ENCODE assay signal across 18 cellular contexts in the genomic region with DNA sequence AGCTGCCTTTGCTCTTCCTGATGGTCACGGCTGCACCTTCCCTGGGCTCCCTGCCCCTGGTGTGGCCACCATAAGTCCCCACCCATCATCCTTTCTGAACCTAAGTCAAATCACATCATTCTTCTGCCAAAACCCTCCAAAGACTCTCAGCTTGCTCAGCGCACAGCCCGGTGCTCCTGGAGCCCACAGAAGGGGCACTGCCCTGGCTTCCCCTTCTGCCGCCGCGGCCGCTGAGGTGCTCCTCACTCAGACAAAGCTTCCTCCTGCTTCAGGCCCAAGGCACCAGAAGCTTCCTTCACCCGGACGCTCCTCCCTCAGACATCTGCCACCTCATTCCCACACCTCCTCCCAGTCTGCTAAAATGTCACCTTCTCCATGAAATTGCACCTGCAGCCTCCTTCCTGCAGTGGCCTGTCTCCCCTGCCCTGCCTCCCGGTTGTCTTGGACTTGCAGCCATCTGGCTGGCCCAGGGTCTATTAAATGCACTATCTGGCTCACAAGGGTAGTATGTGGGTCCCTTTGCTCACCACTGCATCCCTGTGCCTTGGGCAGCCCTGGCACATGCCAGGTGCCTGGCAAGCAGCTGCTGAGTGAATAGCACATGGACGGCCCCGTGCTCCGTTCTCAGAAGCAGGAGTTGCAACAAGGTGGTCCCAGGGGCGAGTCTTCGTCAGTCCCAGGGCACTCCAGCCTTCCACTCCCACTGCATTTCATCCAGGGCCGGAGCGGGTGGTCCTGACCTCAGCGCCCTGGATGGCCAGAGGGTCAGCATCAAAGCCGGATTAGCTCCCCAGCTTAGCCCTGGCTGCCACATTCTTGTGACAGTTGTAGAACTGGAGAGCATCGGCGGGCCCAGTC.
A peak's percentile ranks its signal among the peaks of the same experiment; 100 is the strongest.
DNase-seq lines count a peak whose midpoint lies in the region; ATAC-seq and TF ChIP-seq lines count a peak whose summit lies in the region.
"Had no signal": no experiment of that assay in that cellular context is flagged by ENCODE, and none has a peak within 500 bp of the region (broad histone marks: within the 10 kb centered on the region; RNA-seq: fewer than 3 reads in every experiment).

No MANE protein-coding gene starts in this region.

- TF ChIP-seq CTCF in brain (conservative IDR thresholded peaks at IDR 0.05) (no peak), spleen (IDR thresholded peaks at IDR 0.05 in 8 of 11, conservative IDR thresholded peaks at IDR 0.05 in 3 of 11) (no peak)

- H3K9me3 Mint-ChIP-seq in activated T-cell treated with anti-CD3 and anti-CD28 coated beads, Interleukin-2, amount 50 U/mL, for 72 hours = peaks cover 5% of the 10 kb centered on the region in 2 donors
- peaks cover 16 to 29% (median 21%) of the 10 kb centered on the region in 5 experiments for H3K9me3 Mint-ChIP-seq in brain
- H3K9me3 Mint-ChIP-seq in activated CD4-positive, alpha-beta T cell treated with anti-CD3 and anti-CD28 coated beads, Interleukin-2, amount 10 ng/mL, durations not matched to agents 24 days and 14 days = no peaks in the 10 kb centered on the region
- H3K9me3 Mint-ChIP-seq: activated T-helper 2 cell treated with anti-CD3 and anti-CD28 coated beads, Interferon-gamma antibody, Interleukin-2, Interleukin-4, amounts not matched to agents 10 μg/mL and 5 μg/mL and 100 μg/mL, durations not matched to agents 14 hours and 24 hours and 36 hours had no signal

- ATAC-seq in activated T-cell treated with anti-CD3 and anti-CD28 coated beads, Interleukin-2, amount 50 U/mL, for 72 hours (replicated peaks in 1 of 2) = no peak
- no peak for ATAC-seq in GM18502 (IDR thresholded peaks at IDR 0.05; ENCODE audit: poor library complexity, unreplicated experiment)
- ATAC-seq: K562; naive thymus-derived CD4-positive, alpha-beta T cell had no signal

- no peaks in the 10 kb centered on the region for H3K4me1 Mint-ChIP-seq in activated T-cell treated with anti-CD3 and anti-CD28 coated beads, Interleukin-2, amount 50 U/mL, for 72 hours (ENCODE audit: low read depth)
- peaks cover 31% of the 10 kb centered on the region for H3K4me1 Mint-ChIP-seq in brain
- peaks cover 6% of the 10 kb centered on the region for H3K4me1 Mint-ChIP-seq in activated CD4-positive, alpha-beta T cell treated with anti-CD3 and anti-CD28 coated beads, Interleukin-2, amount 10 ng/mL, durations not matched to agents 24 days and 14 days

- H3K9me3 ChIP-seq in mesenchymal stem cell (ENCODE audit: control insufficient read depth, low read length) (peaks cover 15% of the 10 kb centered on the region), spleen (peaks cover 0 to 20% (median 15%) of the 10 kb centered on the region in 8 donors)

- no peak overlapping the region for H3K4me2 ChIP-seq in mesenchymal stem cell (ENCODE audit: low read length, poor library complexity, severe bottlenecking)
- H3K4me2 ChIP-seq: BLaER1 had no signal

- H3K36me3 Mint-ChIP-seq in activated T-cell treated with anti-CD3 and anti-CD28 coated beads, Interleukin-2, amount 50 U/mL, for 72 hours (ENCODE audit: insufficient read depth in 2 of 2) = peaks cover 4 to 10% of the 10 kb centered on the region in 2 donors
- H3K36me3 Mint-ChIP-seq in brain = peaks cover 47% of the 10 kb centered on the region
- H3K36me3 Mint-ChIP-seq in activated CD4-positive, alpha-beta T cell treated with anti-CD3 and anti-CD28 coated beads, Interleukin-2, amount 10 ng/mL, durations not matched to agents 24 days and 14 days (ENCODE audit: low read depth) = no peaks in the 10 kb centered on the region

- no peak overlapping the region for H3K27ac Mint-ChIP-seq in activated T-cell treated with anti-CD3 and anti-CD28 coated beads, Interleukin-2, amount 50 U/mL, for 72 hours
- peak overlapping the region in 3 of 5 experiments; percentile 43 to 89 (median 54) for H3K27ac Mint-ChIP-seq in brain
- H3K27ac Mint-ChIP-seq in activated CD4-positive, alpha-beta T cell treated with anti-CD3 and anti-CD28 coated beads, Interleukin-2, amount 10 ng/mL, durations not matched to agents 24 days and 14 days = no peak overlapping the region
- H3K27ac Mint-ChIP-seq: activated T-helper 2 cell treated with anti-CD3 and anti-CD28 coated beads, Interferon-gamma antibody, Interleukin-2, Interleukin-4, amounts not matched to agents 10 μg/mL and 5 μg/mL and 100 μg/mL, durations not matched to agents 14 hours and 24 hours and 36 hours had no signal

- H2BK12ac ChIP-seq in mesenchymal stem cell (ENCODE audit: low read length in 2 of 2) = no peak overlapping the region

- H3K18ac ChIP-seq in mesenchymal stem cell (ENCODE audit: low read depth in 1 of 2, low read length in 2 of 2) = no peak overlapping the region

- H3K9ac ChIP-seq in mesenchymal stem cell (ENCODE audit: low read length) = no peak overlapping the region
- H3K9ac ChIP-seq: BLaER1 had no signal

- intact Hi-C loops in spleen (cut with DNase I; ENCODE audit: low total_unique reads) = loop anchor here (10.0 kb wide), 1 partner anchor 224 kb away; no protein-coding TSS in a partner anchor
- intact Hi-C loops in activated CD4-positive, alpha-beta T cell treated with anti-CD3 and anti-CD28 coated beads, Interleukin-2, amount 10 ng/mL, durations not matched to agents 24 days and 14 days (cut with micrococcal nuclease) = no loop called here

- H3K4me3 ChIP-seq in mesenchymal stem cell (ENCODE audit: insufficient read depth in 1 of 2, low read depth in 1 of 2, low read length in 2 of 2) (no peak overlapping the region), spleen (no peak overlapping the region)
- H3K4me3 ChIP-seq: BLaER1, K562 had no signal

- no peak overlapping the region for H3K4ac ChIP-seq in mesenchymal stem cell (ENCODE audit: low read depth in 1 of 2, low read length in 2 of 2)

- H4K8ac ChIP-seq in mesenchymal stem cell (ENCODE audit: low read length) = no peak overlapping the region

- peaks cover 32% of the 10 kb centered on the region for H3K27me3 Mint-ChIP-seq in activated T-cell treated with anti-CD3 and anti-CD28 coated beads, Interleukin-2, amount 50 U/mL, for 72 hours (ENCODE audit: low read depth)
- peaks cover 41% of the 10 kb centered on the region for H3K27me3 Mint-ChIP-seq in brain
- H3K27me3 Mint-ChIP-seq in activated CD4-positive, alpha-beta T cell treated with anti-CD3 and anti-CD28 coated beads, Interleukin-2, amount 10 ng/mL, durations not matched to agents 24 days and 14 days = peaks cover 55% of the 10 kb centered on the region

- H3K36me3 ChIP-seq in mesenchymal stem cell (ENCODE audit: control insufficient read depth in 1 of 2, insufficient read depth in 2 of 2, low read depth in 1 of 2, low read length in 2 of 2) = peaks cover 0 to 14% of the 10 kb centered on the region in 2 experiments
- H3K36me3 ChIP-seq in spleen = no peaks in the 10 kb centered on the region
- H3K36me3 ChIP-seq: BLaER1 had no signal

- H2BK15ac ChIP-seq in mesenchymal stem cell (ENCODE audit: low read depth, poor library complexity, severe bottlenecking) = no peak overlapping the region

- H3K23ac ChIP-seq in mesenchymal stem cell (ENCODE audit: low read length in 2 of 2) = no peak overlapping the region

- peak overlapping the region; percentile 7 for H4K91ac ChIP-seq in mesenchymal stem cell (ENCODE audit: low read length)

- no peak overlapping the region for H2AK5ac ChIP-seq in mesenchymal stem cell (ENCODE audit: low read length, severe bottlenecking)

- no peak overlapping the region for H3K14ac ChIP-seq in mesenchymal stem cell (ENCODE audit: low read length in 2 of 2)

- H2BK5ac ChIP-seq in mesenchymal stem cell (ENCODE audit: low read depth, low read length, poor library complexity, severe bottlenecking) = no peak overlapping the region

- H3K4me1 ChIP-seq in mesenchymal stem cell (ENCODE audit: control insufficient read depth, insufficient read depth, low read depth, low read length) = peaks cover 33% of the 10 kb centered on the region
- peaks cover 4 to 29% (median 16%) of the 10 kb centered on the region in 6 donors for H3K4me1 ChIP-seq in spleen
- H3K4me1 ChIP-seq: Caco-2 had no signal

- WGBS in mesenchymal stem cell = 80% methylated on average over 21 of the region's 21 CpGs
- WGBS in spleen, 5 donors = 42 to 65% (median 60%) methylated on average over 12 to 21 of the region's 21 CpGs

- peak; percentile 1 to 9 for DNase-seq in activated T-cell treated with anti-CD3 and anti-CD28 coated beads, Interleukin-2, amount 50 U/mL, for 48 hours
- DNase-seq in activated T-cell treated with anti-CD3 and anti-CD28 coated beads, Interleukin-2, amount 50 U/mL, for 72 hours = no peak
- DNase-seq in mesenchymal stem cell (no peak), spleen (peak; percentile 54), NCI-H1694 treated with DMSO at 0.1 percent for 48 hours (lab: John Stamatoyannopoulos, UW) (no peak)
- no peak for DNase-seq in activated CD4-positive, alpha-beta T cell treated with anti-CD3 and anti-CD28 coated beads, Interleukin-2, amount 10 ng/mL, durations not matched to agents 24 days and 14 days
- DNase-seq: activated CD4-positive, CD25-positive, alpha-beta regulatory T cell treated with anti-CD3 and anti-CD28 coated beads, Interleukin-2, amount 50 U/mL, for 72 hours; Caco-2; EL; GOT3; NCI-H526 treated with DMSO at 0.1 percent for 48 hours; T-helper 9 cell had no signal

- H3K27ac ChIP-seq in mesenchymal stem cell (ENCODE audit: low read length, poor library complexity, severe bottlenecking) (no peak overlapping the region), spleen (no peak overlapping the region)
- H3K27ac ChIP-seq: BLaER1 had no signal

- H2AFZ ChIP-seq in mesenchymal stem cell (ENCODE audit: low read depth, low read length) = no peak overlapping the region

- H3K79me1 ChIP-seq in mesenchymal stem cell (replicated peaks; ENCODE audit: low read length, poor library complexity, severe bottlenecking) = no peaks in the 10 kb centered on the region

- H3K4me3 Mint-ChIP-seq in activated T-cell treated with anti-CD3 and anti-CD28 coated beads, Interleukin-2, amount 50 U/mL, for 72 hours = no peak overlapping the region
- peak overlapping the region in 1 of 5 experiments; percentile 38 for H3K4me3 Mint-ChIP-seq in brain
- no peak overlapping the region for H3K4me3 Mint-ChIP-seq in activated CD4-positive, alpha-beta T cell treated with anti-CD3 and anti-CD28 coated beads, Interleukin-2, amount 10 ng/mL, durations not matched to agents 24 days and 14 days

- no peak overlapping the region for H2BK120ac ChIP-seq in mesenchymal stem cell (ENCODE audit: low read depth, low read length)

- no peak for TF ChIP-seq POLR2A in spleen (IDR thresholded peaks at IDR 0.05)

- H3K27me3 ChIP-seq in mesenchymal stem cell (ENCODE audit: control insufficient read depth in 1 of 2, insufficient read depth in 1 of 2, low read length in 2 of 2) (peaks cover 35 to 66% of the 10 kb centered on the region in 2 experiments), spleen (replicated peaks in 1 of 7) (peaks cover 0 to 74% (median 40%) of the 10 kb centered on the region in 7 donors)

Comparison
In these comparisons a context has a peak if more than half of its experiments do, and no peak if none do; other contexts are left out.
1. DNase-seq: peak in activated T-cell treated with anti-CD3 and anti-CD28 coated beads, Interleukin-2, amount 50 U/mL, for 48 hours (2 of 2) and spleen (single experiment); none in activated T-cell treated with anti-CD3 and anti-CD28 coated beads, Interleukin-2, amount 50 U/mL, for 72 hours (0 of 2), mesenchymal stem cell (single experiment), NCI-H1694 treated with DMSO at 0.1 percent for 48 hours (single experiment) and activated CD4-positive, alpha-beta T cell treated with anti-CD3 and anti-CD28 coated beads, Interleukin-2, amount 10 ng/mL, durations not matched to agents 24 days and 14 days (single experiment).
2. H3K27ac Mint-ChIP-seq: peak in brain (3 of 5); none in activated T-cell treated with anti-CD3 and anti-CD28 coated beads, Interleukin-2, amount 50 U/mL, for 72 hours (single experiment) and activated CD4-positive, alpha-beta T cell treated with anti-CD3 and anti-CD28 coated beads, Interleukin-2, amount 10 ng/mL, durations not matched to agents 24 days and 14 days (single experiment).